Comparison of ENCODE assay signal across 8 cellular contexts in the genomic region with DNA sequence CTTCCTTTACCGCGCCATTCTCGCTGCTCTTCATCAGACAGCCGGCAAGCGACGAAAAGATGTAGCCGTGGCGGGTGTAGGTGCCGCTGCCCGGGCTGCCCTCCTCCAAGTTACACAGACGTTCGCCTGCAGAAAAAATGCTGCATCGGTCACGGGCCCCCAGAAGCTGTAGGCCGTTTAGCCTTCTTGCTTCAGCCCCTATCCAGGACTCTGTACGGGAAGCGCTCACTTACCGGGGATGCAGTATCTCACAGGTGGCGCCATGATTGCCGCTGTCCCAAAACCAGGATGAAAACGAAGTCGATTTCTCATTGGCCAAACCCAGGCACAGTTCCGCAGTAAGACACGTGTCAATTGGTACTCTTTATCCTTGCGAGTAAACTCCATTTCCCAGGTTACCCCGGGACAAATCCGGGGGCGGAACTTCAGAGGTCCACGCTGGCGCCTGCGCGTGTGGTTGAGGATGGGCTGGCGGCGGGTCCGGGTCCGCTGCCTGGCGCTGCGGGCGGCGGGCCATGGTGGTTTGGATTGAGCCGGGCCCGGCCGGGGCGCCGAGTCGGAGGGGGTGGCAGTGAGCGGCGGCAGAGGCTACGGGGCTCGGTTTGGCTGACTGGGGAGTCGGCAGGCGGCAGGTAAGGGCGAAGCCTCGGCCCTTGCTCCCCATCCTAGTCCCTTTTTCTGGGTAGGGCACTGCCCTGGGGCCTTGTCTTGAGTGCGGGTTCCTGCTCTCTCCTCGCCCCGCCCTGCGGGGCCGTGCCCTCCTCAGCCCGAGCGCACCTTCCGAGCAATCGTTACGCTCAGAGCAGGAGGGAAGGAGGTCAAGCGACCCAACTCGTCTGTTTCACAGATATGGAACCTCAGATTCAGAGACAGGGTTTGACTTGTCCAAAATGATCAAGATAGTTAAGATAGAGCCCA.
DNase-seq lines count a peak whose midpoint lies in the region; ATAC-seq and TF ChIP-seq lines count a peak whose summit lies in the region.

A gene with protein sequence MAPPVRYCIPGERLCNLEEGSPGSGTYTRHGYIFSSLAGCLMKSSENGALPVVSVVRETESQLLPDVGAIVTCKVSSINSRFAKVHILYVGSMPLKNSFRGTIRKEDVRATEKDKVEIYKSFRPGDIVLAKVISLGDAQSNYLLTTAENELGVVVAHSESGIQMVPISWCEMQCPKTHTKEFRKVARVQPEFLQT (minus strand): TSS at position 285 of the 918 bp plus-strand sequence. CDS start 21 bp downstream, at position 264.
A gene (plus strand): TSS at position 454 of the 918 bp plus-strand sequence. CDS start 5,501 bp downstream, outside the sequence.

- peak; percentile 94 for ATAC-seq in GM19035 (IDR thresholded peaks at IDR 0.05; ENCODE audit: unreplicated experiment)
- ATAC-seq in HG03354 (IDR thresholded peaks at IDR 0.05; ENCODE audit: poor library complexity, severe bottlenecking, unreplicated experiment), result peak; percentile 97
- ATAC-seq in activated CD4-positive, CD25-positive, alpha-beta regulatory T cell treated with anti-CD3 and anti-CD28 coated beads, Interleukin-2, amount 50 U/mL, for 24 hours, result peak; percentile 91 to 94

- H3K4me3 ChIP-seq in AG10803 (ENCODE audit: low read length), result peak within 1 kb of the TSS; percentile 98

- no peak for TF ChIP-seq CTCF in AG10803 (conservative IDR thresholded peaks at IDR 0.05; ENCODE audit: low read length)

- DNase-seq in AG10803 (ENCODE audit: low read depth) (peak; percentile 94), NCI-H446 treated with DMSO at 0.1 percent for 48 hours (lab: John Stamatoyannopoulos, UW) (peak; percentile 83), cerebellar cortex (ENCODE audit: low spot score) (peak; percentile 98), islet precursor cell (peak; percentile 98)
- peak; percentile 87 to 93 (median 91) for DNase-seq in stimulated activated CD4-positive, alpha-beta T cell treated with anti-CD3 and anti-CD28 coated beads, Interleukin-12 subunit alpha, Interleukin-12 subunit beta, amount 100 ng/mL, for 48 hours (ENCODE audit: low read depth in 2 of 3, low spot score in 1 of 3)

Comparison
In these comparisons a context has a peak if more than half of its experiments do, and no peak if none do; other contexts are left out.
1. Peak in every context shown above with its lines: DNase-seq, ATAC-seq and H3K4me3 ChIP-seq.